In the genomic region with DNA sequence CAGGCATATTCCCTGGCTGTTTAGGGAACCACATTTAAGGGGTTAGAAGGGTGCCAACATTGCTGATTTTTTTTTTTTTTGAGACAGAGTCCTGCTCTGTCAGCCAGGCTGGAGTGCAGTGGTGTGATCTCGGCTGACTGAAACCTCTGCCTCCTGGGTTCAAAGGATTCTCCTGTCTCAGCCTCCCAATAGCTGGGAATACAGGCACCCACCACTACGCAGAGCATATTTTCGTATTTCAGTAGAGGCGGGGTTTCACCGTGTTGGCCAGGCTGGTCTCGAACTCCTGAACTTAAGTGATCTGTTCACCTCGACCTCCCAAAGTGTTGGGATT, we compare ENCODE assay signal across 1 cellular context.
TF ChIP-seq lines count a peak whose summit lies in the region.

No MANE protein-coding gene starts in this region.

TF ChIP-seq in A549, 52 proteins besides CTCF, POLR2A, EP300 and RAD21 (continued from another document):
- TF ChIP-seq, protein P1, sequence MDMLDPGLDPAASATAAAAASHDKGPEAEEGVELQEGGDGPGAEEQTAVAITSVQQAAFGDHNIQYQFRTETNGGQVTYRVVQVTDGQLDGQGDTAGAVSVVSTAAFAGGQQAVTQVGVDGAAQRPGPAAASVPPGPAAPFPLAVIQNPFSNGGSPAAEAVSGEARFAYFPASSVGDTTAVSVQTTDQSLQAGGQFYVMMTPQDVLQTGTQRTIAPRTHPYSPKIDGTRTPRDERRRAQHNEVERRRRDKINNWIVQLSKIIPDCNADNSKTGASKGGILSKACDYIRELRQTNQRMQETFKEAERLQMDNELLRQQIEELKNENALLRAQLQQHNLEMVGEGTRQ (IDR thresholded peaks at IDR 0.05), result no peak
- TF ChIP-seq, protein P2, sequence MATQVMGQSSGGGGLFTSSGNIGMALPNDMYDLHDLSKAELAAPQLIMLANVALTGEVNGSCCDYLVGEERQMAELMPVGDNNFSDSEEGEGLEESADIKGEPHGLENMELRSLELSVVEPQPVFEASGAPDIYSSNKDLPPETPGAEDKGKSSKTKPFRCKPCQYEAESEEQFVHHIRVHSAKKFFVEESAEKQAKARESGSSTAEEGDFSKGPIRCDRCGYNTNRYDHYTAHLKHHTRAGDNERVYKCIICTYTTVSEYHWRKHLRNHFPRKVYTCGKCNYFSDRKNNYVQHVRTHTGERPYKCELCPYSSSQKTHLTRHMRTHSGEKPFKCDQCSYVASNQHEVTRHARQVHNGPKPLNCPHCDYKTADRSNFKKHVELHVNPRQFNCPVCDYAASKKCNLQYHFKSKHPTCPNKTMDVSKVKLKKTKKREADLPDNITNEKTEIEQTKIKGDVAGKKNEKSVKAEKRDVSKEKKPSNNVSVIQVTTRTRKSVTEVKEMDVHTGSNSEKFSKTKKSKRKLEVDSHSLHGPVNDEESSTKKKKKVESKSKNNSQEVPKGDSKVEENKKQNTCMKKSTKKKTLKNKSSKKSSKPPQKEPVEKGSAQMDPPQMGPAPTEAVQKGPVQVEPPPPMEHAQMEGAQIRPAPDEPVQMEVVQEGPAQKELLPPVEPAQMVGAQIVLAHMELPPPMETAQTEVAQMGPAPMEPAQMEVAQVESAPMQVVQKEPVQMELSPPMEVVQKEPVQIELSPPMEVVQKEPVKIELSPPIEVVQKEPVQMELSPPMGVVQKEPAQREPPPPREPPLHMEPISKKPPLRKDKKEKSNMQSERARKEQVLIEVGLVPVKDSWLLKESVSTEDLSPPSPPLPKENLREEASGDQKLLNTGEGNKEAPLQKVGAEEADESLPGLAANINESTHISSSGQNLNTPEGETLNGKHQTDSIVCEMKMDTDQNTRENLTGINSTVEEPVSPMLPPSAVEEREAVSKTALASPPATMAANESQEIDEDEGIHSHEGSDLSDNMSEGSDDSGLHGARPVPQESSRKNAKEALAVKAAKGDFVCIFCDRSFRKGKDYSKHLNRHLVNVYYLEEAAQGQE (IDR thresholded peaks at IDR 0.05), result no peak
